In the genomic region with DNA sequence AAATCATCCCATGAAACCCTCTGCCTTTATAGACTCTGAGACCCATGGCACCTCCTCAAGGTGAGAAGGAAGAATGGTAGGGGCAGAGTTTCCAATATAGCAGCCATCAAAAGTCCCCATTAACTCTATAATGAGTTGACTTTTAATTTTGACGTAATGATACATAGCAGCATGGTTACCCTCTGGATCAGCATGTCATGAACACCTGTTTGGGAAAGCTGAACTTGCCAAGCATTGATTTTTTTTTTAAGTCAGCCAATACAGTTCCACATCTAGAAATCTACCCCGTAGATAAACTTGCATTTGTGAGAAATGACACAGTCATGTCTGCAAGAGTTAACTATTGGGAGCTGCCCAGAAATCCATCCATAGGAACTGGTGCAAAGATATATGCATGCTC, we compare ENCODE assay signal across 27 cellular contexts.
"Had no signal": no experiment of that assay in that cellular context is flagged by ENCODE, and none has a peak within 500 bp of the region (broad histone marks: within the 10 kb centered on the region; RNA-seq: fewer than 3 reads in every experiment).

No MANE protein-coding gene starts in this region.

- ATAC-seq: stimulated activated effector memory CD8-positive, alpha-beta T cell treated with anti-CD3 and anti-CD28 coated beads, Interleukin-12 subunit alpha, Interleukin-12 subunit beta, amount 100 ng/mL, for 72 hours; stimulated activated memory B cell treated with anti-CD40 and anti-IgM and Interleukin-4, amounts not matched to agents 10 μg/mL and 1 μg/mL and 100 μg/mL, for 72 hours; stimulated activated naive B cell treated with anti-CD40 and anti-IgM and Interleukin-4, amounts not matched to agents 10 μg/mL and 1 μg/mL and 100 μg/mL, for 72 hours; stimulated activated naive CD8-positive, alpha-beta T cell treated with anti-CD3 and anti-CD28 coated beads, Interleukin-15, amount 100 ng/mL, for 72 hours; stimulated activated naive CD8-positive, alpha-beta T cell treated with anti-CD3 and anti-CD28 coated beads, Interleukin-15, Interleukin-2, amounts not matched to agents 100 U/mL and 50 U/mL, for 24 hours; upper lobe of right lung had no signal

- H3K27ac ChIP-seq: stomach, suprapubic skin, testis, thoracic aorta, thyroid gland, tibial artery, tibial nerve, transverse colon, upper lobe of left lung, upper lobe of right lung, uterus, vagina had no signal

- H3K27me3 ChIP-seq: stomach, suprapubic skin, testis, thyroid gland, tibial artery, tibial nerve, transverse colon, upper lobe of left lung, upper lobe of right lung, uterus, vagina had no signal

- FAIRE-seq: urothelium cell line had no signal

- H3K9me3 ChIP-seq: stomach, suprapubic skin, testis, thoracic aorta, thyroid gland, transverse colon, upper lobe of left lung, upper lobe of right lung, uterus, vagina had no signal

- H3K4me1 ChIP-seq: suprapubic skin, testis, thyroid gland, tibial artery, tibial nerve, upper lobe of left lung, upper lobe of right lung, uterus, vagina had no signal

- H3K4me3 ChIP-seq: stomach, suprapubic skin, testis, thoracic aorta, thyroid gland, tibial artery, tibial nerve, transverse colon, upper lobe of left lung, upper lobe of right lung, uterus, vagina had no signal

- H3K36me3 ChIP-seq: stomach, suprapubic skin, thoracic aorta, thyroid gland, tibial artery, tibial nerve, transverse colon, upper lobe of left lung, upper lobe of right lung, uterus, vagina had no signal

- DNase-seq: stimulated activated CD4-positive, alpha-beta T cell treated with anti-CD3 and anti-CD28 coated beads, Interleukin-2, amount 100 ng/mL, for 48 hours; stimulated activated CD4-positive, alpha-beta T cell treated with anti-CD3 and anti-CD28 coated beads, Interleukin-4, amount 100 ng/mL, for 1 hour; stimulated activated CD4-positive, alpha-beta T cell treated with anti-CD3 and anti-CD28 coated beads, Interleukin-4, amount 100 ng/mL, for 24 hours; stimulated activated CD4-positive, alpha-beta T cell treated with anti-CD3 and anti-CD28 coated beads, Interleukin-4, amount 100 ng/mL, for 4 hours; stimulated activated CD8-positive, alpha-beta memory T cell treated with anti-CD3 and anti-CD28 coated beads, Interleukin-4, amount 100 ng/mL, for 48 hours; stimulated activated naive B cell treated with anti-CD40 and anti-IgM and Interleukin-4, amounts not matched to agents 10 μg/mL and 1 μg/mL and 100 μg/mL, for 72 hours; stimulated activated naive CD4-positive, alpha-beta T cell; stimulated activated naive CD4-positive, alpha-beta T cell treated with Interleukin-2 at 50 U/mL for 16 hours; stimulated activated naive CD8-positive, alpha-beta T cell treated with anti-CD3 and anti-CD28 coated beads, Interleukin-15, amount 100 ng/mL, for 72 hours; stimulated activated naive CD8-positive, alpha-beta T cell treated with anti-CD3 and anti-CD28 coated beads, Interleukin-15, Interleukin-2, amounts not matched to agents 100 U/mL and 50 U/mL, for 24 hours; stomach; substantia nigra; testis; thyroid gland; tibial artery; transverse colon; trophoblast cell; upper lobe of left lung; upper lobe of right lung; uterus had no signal
